ENCODE assay signal across 1 cellular context in genomic region chr12:62785941-62786559, GRCh38.
TF ChIP-seq lines count a peak whose summit lies in the region.

No MANE protein-coding gene starts in this region.

TF ChIP-seq in GM23338, 12 proteins besides CTCF, POLR2A, EP300 and RAD21 (continued from another document):
- TF ChIP-seq REST (IDR thresholded peaks at IDR 0.05; ENCODE audit: unreplicated experiment): no peak
